ENCODE assay signal across 24 cellular contexts in genomic region chr10:77422491-77423338, GRCh38.
A peak's percentile ranks its signal among the peaks of the same experiment; 100 is the strongest.
DNase-seq lines count a peak whose midpoint lies in the region; ATAC-seq and TF ChIP-seq lines count a peak whose summit lies in the region.
"Had no signal": no experiment of that assay in that cellular context is flagged by ENCODE, and none has a peak within 500 bp of the region (broad histone marks: within the 10 kb centered on the region; RNA-seq: fewer than 3 reads in every experiment).

No MANE protein-coding gene starts in this region.

- H3K27me3 ChIP-seq in naive thymus-derived CD4-positive, alpha-beta T cell (ENCODE audit: control insufficient read depth in 2 of 2, insufficient read depth in 2 of 2, low read length in 2 of 2): no peaks in the 10 kb centered on the region
- H3K27me3 ChIP-seq: cardiac muscle cell, vagina had no signal

- H3K27me3 Mint-ChIP-seq in naive thymus-derived CD4-positive, alpha-beta T cell: no peaks in the 10 kb centered on the region
- no peaks in the 10 kb centered on the region for H3K27me3 Mint-ChIP-seq in type B pancreatic cell
- H3K27me3 Mint-ChIP-seq: activated naive CD8-positive, alpha-beta T cell treated with anti-CD3 and anti-CD28 coated beads, Interleukin-2, amount 50 U/mL, for 24 hours had no signal

- no peak overlapping the region for H3K27ac Mint-ChIP-seq in naive thymus-derived CD4-positive, alpha-beta T cell
- no peak overlapping the region for H3K27ac Mint-ChIP-seq in type B pancreatic cell
- H3K27ac Mint-ChIP-seq: activated naive CD8-positive, alpha-beta T cell treated with anti-CD3 and anti-CD28 coated beads, Interleukin-2, amount 50 U/mL, for 24 hours; CD14-positive monocyte; H9; WTC11 had no signal

- H3K36me3 Mint-ChIP-seq in naive thymus-derived CD4-positive, alpha-beta T cell: no peaks in the 10 kb centered on the region
- peaks cover 3% of the 10 kb centered on the region for H3K36me3 Mint-ChIP-seq in type B pancreatic cell
- H3K36me3 Mint-ChIP-seq: CD14-positive monocyte, WTC11 had no signal

- H3K9me3 Mint-ChIP-seq in naive thymus-derived CD4-positive, alpha-beta T cell: no peaks in the 10 kb centered on the region
- H3K9me3 Mint-ChIP-seq in type B pancreatic cell: no peaks in the 10 kb centered on the region
- H3K9me3 Mint-ChIP-seq: activated naive CD8-positive, alpha-beta T cell treated with anti-CD3 and anti-CD28 coated beads, Interleukin-2, amount 50 U/mL, for 24 hours; CD14-positive monocyte; H9; WTC11 had no signal

- no peak for TF ChIP-seq CTCF in HEK293 (tag by site-specific recombination; IDR thresholded peaks at IDR 0.05)
- TF ChIP-seq CTCF in fibroblast of the aortic adventitia (IDR thresholded peaks at IDR 0.05; ENCODE audit: insufficient read depth, low read length): no peak
- TF ChIP-seq CTCF in type B pancreatic cell (conservative IDR thresholded peaks at IDR 0.05): no peak

- CTCF ChIA-PET in HEK293 (lab: Yijun Ruan, JAX): interaction anchor here (0.5 to 0.9 kb wide), 4 partner anchors 220 to 287 kb away, joined by 3 to 6 read pairs (median 4); no protein-coding TSS in a partner anchor
- CTCF ChIA-PET in naive thymus-derived CD4-positive, alpha-beta T cell (lab: Charles Lee): no interaction called here

- DNase-seq in fibroblast of the aortic adventitia (ENCODE audit: low read depth) (peak; percentile 60), renal cortical epithelial cell (ENCODE audit: low read depth) (peak; percentile 29), type B pancreatic cell (ENCODE audit: extremely low spot score, unreplicated experiment) (no peak)
- DNase-seq in naive thymus-derived CD4-positive, alpha-beta T cell: no peak
- DNase-seq: activated CD4-positive, alpha-beta T cell treated with anti-CD3 and anti-CD28 coated beads, Interleukin-2, amount 50 U/mL, for 48 hours; activated naive CD8-positive, alpha-beta T cell treated with anti-CD3 and anti-CD28 coated beads, Interleukin-2, amount 50 U/mL, for 24 hours; H9; hippocampal formation; MV-4-11; NCI-H2171; NCI-H526; occipital lobe; stimulated activated CD4-positive, alpha-beta T cell treated with anti-CD3 and anti-CD28 coated beads, Interleukin-15, amount 100 ng/mL, for 24 hours; T1000 had no signal

- POLR2A ChIA-PET in HEK293 (lab: Yijun Ruan, JAX): interaction anchor here (0.6 kb wide), 1 partner anchor 221 kb away, joined by 6 read pairs; no protein-coding TSS in a partner anchor
- POLR2A ChIA-PET in naive thymus-derived CD4-positive, alpha-beta T cell (lab: Charles Lee): no interaction called here

- no peaks in the 10 kb centered on the region for H3K9me3 ChIP-seq in HEK293 (ENCODE audit: control insufficient read depth, insufficient read depth, low read depth, low read length)
- H3K9me3 ChIP-seq in naive thymus-derived CD4-positive, alpha-beta T cell (ENCODE audit: control insufficient read depth in 2 of 3, low read length in 3 of 3): no peaks in the 10 kb centered on the region
- H3K9me3 ChIP-seq: vagina had no signal

- intact Hi-C loops in naive thymus-derived CD4-positive, alpha-beta T cell (cut with micrococcal nuclease): no loop called here

- ATAC-seq in SK-N-SH treated with all-trans-retinoic acid at 6 μM for 48 hours (peak; percentile 54), GM21367 (IDR thresholded peaks at IDR 0.05; ENCODE audit: unreplicated experiment) (no peak), HG02763 (IDR thresholded peaks at IDR 0.05; ENCODE audit: unreplicated experiment) (no peak)
- no peak for ATAC-seq in naive thymus-derived CD4-positive, alpha-beta T cell
- ATAC-seq: activated naive CD8-positive, alpha-beta T cell treated with anti-CD3 and anti-CD28 coated beads, Interleukin-2, amount 50 U/mL, for 24 hours; WTC11 had no signal

- H3K4me3 ChIP-seq in HEK293 (ENCODE audit: low read depth, low read length): no peak overlapping the region
- H3K4me3 ChIP-seq in fibroblast of the aortic adventitia (ENCODE audit: low read depth, low read length): no peak overlapping the region
- no peak overlapping the region for H3K4me3 ChIP-seq in naive thymus-derived CD4-positive, alpha-beta T cell (ENCODE audit: low read length)
- H3K4me3 ChIP-seq: cardiac muscle cell, lung, vagina had no signal

- no peak overlapping the region for H3K4me3 Mint-ChIP-seq in naive thymus-derived CD4-positive, alpha-beta T cell
- H3K4me3 Mint-ChIP-seq in type B pancreatic cell: no peak overlapping the region
- H3K4me3 Mint-ChIP-seq: activated naive CD8-positive, alpha-beta T cell treated with anti-CD3 and anti-CD28 coated beads, Interleukin-2, amount 50 U/mL, for 24 hours; CD14-positive monocyte; H9; WTC11 had no signal

- no peaks in the 10 kb centered on the region for H3K36me3 ChIP-seq in HEK293 (ENCODE audit: control insufficient read depth in 2 of 2, insufficient read depth in 1 of 2, low read length in 2 of 2)
- no peaks in the 10 kb centered on the region for H3K36me3 ChIP-seq in naive thymus-derived CD4-positive, alpha-beta T cell (ENCODE audit: control insufficient read depth in 2 of 3, insufficient read depth in 3 of 3, low read length in 3 of 3)
- H3K36me3 ChIP-seq: cardiac muscle cell, vagina had no signal

- no peaks in the 10 kb centered on the region for H3K4me1 Mint-ChIP-seq in naive thymus-derived CD4-positive, alpha-beta T cell
- H3K4me1 Mint-ChIP-seq in type B pancreatic cell (ENCODE audit: unreplicated experiment): peaks cover 2% of the 10 kb centered on the region
- H3K4me1 Mint-ChIP-seq: activated naive CD8-positive, alpha-beta T cell treated with anti-CD3 and anti-CD28 coated beads, Interleukin-2, amount 50 U/mL, for 24 hours; CD14-positive monocyte; H9; WTC11 had no signal

- no peak overlapping the region for H3K27ac ChIP-seq in HEK293 (ENCODE audit: extremely low read depth, low read depth, low read length)
- H3K27ac ChIP-seq in naive thymus-derived CD4-positive, alpha-beta T cell (ENCODE audit: low read depth, low read length): no peak overlapping the region
- H3K27ac ChIP-seq: cardiac muscle cell, KMS-11, vagina had no signal

- no peaks in the 10 kb centered on the region for H3K4me1 ChIP-seq in HEK293 (ENCODE audit: control insufficient read depth, insufficient read depth, low read length)
- no peaks in the 10 kb centered on the region for H3K4me1 ChIP-seq in naive thymus-derived CD4-positive, alpha-beta T cell (ENCODE audit: control insufficient read depth in 2 of 2, insufficient read depth in 2 of 2, low read length in 2 of 2)

TF ChIP-seq in HEK293, 187 proteins besides CTCF, POLR2A, EP300 and RAD21 (continues in another document):
- TF ChIP-seq ATF2 (tag by site-specific recombination; IDR thresholded peaks at IDR 0.05; ENCODE audit: low read depth): 0 out of 2 replicates have a peak, but pooled peaks have one; percentile 32

TF ChIP-seq in SK-N-SH treated with all-trans-retinoic acid at 6 μM for 48 hours, 23 proteins besides CTCF, POLR2A, EP300 and RAD21 (continues in another document):
- TF ChIP-seq ESRRG (CRISPR knock-in tag; IDR thresholded peaks at IDR 0.05): no peak
- TF ChIP-seq TSHZ2 (CRISPR knock-in tag; IDR thresholded peaks at IDR 0.05): peak; percentile 78; the same call in 1 of the 2 replicates
- TF ChIP-seq RARB (CRISPR knock-in tag; IDR thresholded peaks at IDR 0.05): no peak
- TF ChIP-seq SNAI2 (CRISPR knock-in tag; IDR thresholded peaks at IDR 0.05): no peak
- no peak for TF ChIP-seq ZNF8 (CRISPR knock-in tag; IDR thresholded peaks at IDR 0.05)
- TF ChIP-seq BACH2 (CRISPR knock-in tag; IDR thresholded peaks at IDR 0.05; ENCODE audit: borderline replicate concordance): no peak
- TF ChIP-seq CREB5 (CRISPR knock-in tag; IDR thresholded peaks at IDR 0.05; ENCODE audit: low read depth): no peak

Comparison
In these comparisons a context has a peak if more than half of its experiments do, and no peak if none do; other contexts are left out.
1. DNase-seq: peak in fibroblast of the aortic adventitia (single experiment) and renal cortical epithelial cell (single experiment); none in naive thymus-derived CD4-positive, alpha-beta T cell (0 of 9) and type B pancreatic cell (single experiment).